26 cellular contexts compared by ENCODE assay signal in the genomic region with DNA sequence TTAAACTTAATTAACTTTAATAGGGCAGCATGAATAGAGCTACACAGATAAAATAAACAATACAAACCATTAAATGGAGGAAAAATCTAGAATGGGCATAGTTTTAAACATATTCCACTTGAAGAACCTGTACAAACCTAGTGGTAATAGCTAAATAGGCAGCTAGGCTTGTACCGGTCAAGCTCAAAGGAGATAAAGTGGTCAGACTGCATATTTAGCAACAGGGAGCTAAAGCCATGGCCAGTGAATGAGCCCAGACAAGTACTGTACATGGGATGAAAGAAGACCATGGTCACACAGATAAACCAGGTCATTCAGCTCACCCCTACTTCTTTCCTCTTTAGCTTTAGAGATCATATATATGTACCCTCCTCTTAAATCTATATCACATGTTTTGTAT.
DNase-seq lines count a peak whose midpoint lies in the region; ATAC-seq, FAIRE-seq and TF ChIP-seq lines count a peak whose summit lies in the region.
"Had no signal": no experiment of that assay in that cellular context is flagged by ENCODE, and none has a peak within 500 bp of the region (broad histone marks: within the 10 kb centered on the region; RNA-seq: fewer than 3 reads in every experiment).

No MANE protein-coding gene starts in this region.

- H3K4me3 Mint-ChIP-seq in neural crest cell = no peak overlapping the region
- no peak overlapping the region for H3K4me3 Mint-ChIP-seq in activated T-cell treated with anti-CD3 and anti-CD28 coated beads, Interleukin-2, amount 50 U/mL, for 24 hours
- H3K4me3 Mint-ChIP-seq: CD14-positive monocyte; CD8-positive, alpha-beta memory T cell; H9; HFFc6 had no signal

- no peak overlapping the region for H3K27ac Mint-ChIP-seq in neural crest cell (ENCODE audit: unreplicated experiment)
- no peak overlapping the region for H3K27ac Mint-ChIP-seq in activated T-cell treated with anti-CD3 and anti-CD28 coated beads, Interleukin-2, amount 50 U/mL, for 24 hours
- H3K27ac Mint-ChIP-seq: CD14-positive monocyte; CD8-positive, alpha-beta memory T cell; H9; HFFc6 had no signal

- TF ChIP-seq CTCF in choroid plexus epithelial cell (conservative IDR thresholded peaks at IDR 0.05; ENCODE audit: low read depth, low read length) (peak; percentile 10), neural crest cell (conservative IDR thresholded peaks at IDR 0.05) (peak; percentile 32)

- peaks cover 2% of the 10 kb centered on the region for H3K9me3 Mint-ChIP-seq in neural crest cell
- no peaks in the 10 kb centered on the region for H3K9me3 Mint-ChIP-seq in activated T-cell treated with anti-CD3 and anti-CD28 coated beads, Interleukin-2, amount 50 U/mL, for 24 hours
- H3K9me3 Mint-ChIP-seq: CD14-positive monocyte; CD8-positive, alpha-beta memory T cell; H9; HFFc6 had no signal

- no peak overlapping the region for H3K4me3 ChIP-seq in choroid plexus epithelial cell (ENCODE audit: low read depth, low read length)
- H3K4me3 ChIP-seq: GM23248, SJCRH30 had no signal

- no peaks in the 10 kb centered on the region for H3K27me3 Mint-ChIP-seq in neural crest cell (ENCODE audit: low read depth)
- H3K27me3 Mint-ChIP-seq in activated T-cell treated with anti-CD3 and anti-CD28 coated beads, Interleukin-2, amount 50 U/mL, for 24 hours = peaks cover 2% of the 10 kb centered on the region
- H3K27me3 Mint-ChIP-seq: CD8-positive, alpha-beta memory T cell had no signal

- peaks cover 40% of the 10 kb centered on the region for H3K4me1 Mint-ChIP-seq in neural crest cell
- H3K4me1 Mint-ChIP-seq in activated T-cell treated with anti-CD3 and anti-CD28 coated beads, Interleukin-2, amount 50 U/mL, for 24 hours (ENCODE audit: low read depth) = peaks cover 12% of the 10 kb centered on the region
- H3K4me1 Mint-ChIP-seq: CD14-positive monocyte had no signal

- no peak for TF ChIP-seq POLR2A in H54 (IDR thresholded peaks at IDR 0.05; ENCODE audit: low read depth, low read length)

- ATAC-seq in HG03469 (IDR thresholded peaks at IDR 0.05; ENCODE audit: unreplicated experiment) (no peak), GM21423 (IDR thresholded peaks at IDR 0.05; ENCODE audit: unreplicated experiment) (no peak)
- ATAC-seq: Right ventricle myocardium inferior, SK-N-SH treated with all-trans-retinoic acid at 6 μM for 48 hours had no signal

- DNase-seq in NCI-H1105 treated with DMSO at 0.1 percent for 48 hours (lab: John Stamatoyannopoulos, UW) (peak; percentile 52), NCI-H1105 (lab: John Stamatoyannopoulos, UW) (no peak), H54 (ENCODE audit: insufficient read length, low spot score) (no peak), choroid plexus epithelial cell (ENCODE audit: low read depth) (no peak), neural crest cell (ENCODE audit: low read depth, low spot score) (no peak)
- no peak for DNase-seq in activated T-cell treated with anti-CD3 and anti-CD28 coated beads, Interleukin-2, amount 50 U/mL, for 24 hours
- DNase-seq: 8988T; ACHN; BE2C; CD8-positive, alpha-beta memory T cell; DMS 273 treated with DMSO at 0.1 percent for 48 hours; DND-41; GM23248; H9; HFFc6; MM.1S; NCI-H1436; NCI-H1930; NCI-H2107; NCI-H524; SJCRH30 had no signal

- peak; percentile 15 for FAIRE-seq in H54 (lab: Jason Lieb, UNC)

- no peaks in the 10 kb centered on the region for H3K36me3 Mint-ChIP-seq in neural crest cell (ENCODE audit: low read depth)
- H3K36me3 Mint-ChIP-seq in activated T-cell treated with anti-CD3 and anti-CD28 coated beads, Interleukin-2, amount 50 U/mL, for 24 hours (ENCODE audit: low read depth) = no peaks in the 10 kb centered on the region
- H3K36me3 Mint-ChIP-seq: CD14-positive monocyte had no signal
